18 cellular contexts compared by ENCODE assay signal in genomic region chr14:51446771-51447170, GRCh38.
"Had no signal": no experiment of that assay in that cellular context is flagged by ENCODE, and none has a peak within 500 bp of the region (broad histone marks: within the 10 kb centered on the region; RNA-seq: fewer than 3 reads in every experiment).

No MANE protein-coding gene starts in this region.

- H3K9me3 ChIP-seq: SJSA1 had no signal

- H3K4me3 ChIP-seq: SJSA1, SK-N-MC had no signal

- DNase-seq: KBM-7, MV-4-11, NCI-H1048, NCI-H1105, NCI-H1417, NCI-H1436 treated with DMSO at 0.1 percent for 48 hours, NCI-H187 treated with DMSO at 0.1 percent for 48 hours, NCI-H2029 treated with DMSO at 0.1 percent for 48 hours, NCI-H345, NCI-H510A treated with DMSO at 0.1 percent for 48 hours, NCI-H526, Right ventricle myocardium superior, RPMI8226, SIG-M5 had no signal

- FAIRE-seq: HTR-8/SVneo, RCC 7860 had no signal

- H3K36me3 ChIP-seq: SJSA1 had no signal

- H3K27ac ChIP-seq: SJSA1, SK-N-MC had no signal

- H3K27me3 ChIP-seq: SJSA1 had no signal
